20 cellular contexts compared by ENCODE assay signal in genomic region chr3:149519912-149520311, GRCh38.
"Had no signal": no experiment of that assay in that cellular context is flagged by ENCODE, and none has a peak within 500 bp of the region (broad histone marks: within the 10 kb centered on the region; RNA-seq: fewer than 3 reads in every experiment).

No MANE protein-coding gene starts in this region.

- H3K27me3 ChIP-seq: ovary, sigmoid colon, stomach, thyroid gland had no signal

- H3K9me3 ChIP-seq: lower lobe of right lung, ovary, psoas muscle, sigmoid colon, stomach, thyroid gland had no signal

- H3K36me3 ChIP-seq: ovary had no signal

- DNase-seq: dorsolateral prefrontal cortex; effector CD4-positive, alpha-beta T cell; endodermal cell; head of caudate nucleus; left ventricle myocardium superior; lower lobe of right lung; natural killer cell; occipital lobe; ovary; posterior cingulate gyrus; psoas muscle; right cardiac atrium; sigmoid colon; stimulated activated CD4-positive, alpha-beta T cell treated with anti-CD3 and anti-CD28 coated beads, Interleukin-2, amount 100 ng/mL, for 24 hours; stimulated activated CD4-positive, alpha-beta T cell treated with anti-CD3 and anti-CD28 coated beads, Interleukin-4, amount 100 ng/mL, for 24 hours; stimulated activated naive CD4-positive, alpha-beta T cell treated with Interleukin-2 at 50 U/mL for 16 hours; stomach; thyroid gland; trophoblast cell had no signal

- H3K4me3 ChIP-seq: dorsolateral prefrontal cortex, lower lobe of right lung, ovary, psoas muscle, sigmoid colon, stomach, thyroid gland had no signal

- H3K27ac ChIP-seq: dorsolateral prefrontal cortex, epithelial cell of prostate, lower lobe of right lung, ovary, psoas muscle, sigmoid colon, stomach, thyroid gland had no signal

- H3K4me1 ChIP-seq: lower lobe of right lung, psoas muscle had no signal
